16 cellular contexts compared by ENCODE assay signal in genomic region chr1:71438626-71439025, GRCh38.
DNase-seq lines count a peak whose midpoint lies in the region; FAIRE-seq and TF ChIP-seq lines count a peak whose summit lies in the region.
"Had no signal": no experiment of that assay in that cellular context is flagged by ENCODE, and none has a peak within 500 bp of the region (broad histone marks: within the 10 kb centered on the region; RNA-seq: fewer than 3 reads in every experiment).

No MANE protein-coding gene starts in this region.

- H3K36me3 ChIP-seq in HUES48 (ENCODE audit: control insufficient read depth, insufficient read depth, low read length) (no peaks in the 10 kb centered on the region), bronchial epithelial cell (ENCODE audit: control insufficient read depth, insufficient read depth, low read length) (no peaks in the 10 kb centered on the region)

- TF ChIP-seq CTCF in bronchial epithelial cell (IDR thresholded peaks at IDR 0.05; ENCODE audit: insufficient read depth, low read length, severe bottlenecking) = no peak

- peak overlapping the region; percentile 18 for H3K27ac ChIP-seq in HUES48 (ENCODE audit: low read depth, low read length)

- H3K9ac ChIP-seq in HUES48 (ENCODE audit: low read depth, low read length) = no peak overlapping the region

- H3K4me1 ChIP-seq in HUES48 (ENCODE audit: control insufficient read depth, insufficient read depth, low read length) = peaks cover 14% of the 10 kb centered on the region

- peak; percentile 62 for FAIRE-seq in bronchial epithelial cell (lab: Jason Lieb, UNC)
- FAIRE-seq: GM12891, GM19239 had no signal

- H3K4me3 ChIP-seq in HUES48 (ENCODE audit: low read depth, low read length) = no peak overlapping the region
- no peak overlapping the region for H3K4me3 ChIP-seq in bronchial epithelial cell (ENCODE audit: low read depth, low read length)

- DNase-seq in NCI-H146 (lab: John Stamatoyannopoulos, UW) (peak; percentile 35), NCI-H146 treated with DMSO at 0.1 percent for 48 hours (lab: John Stamatoyannopoulos, UW; ENCODE audit: unreplicated experiment) (no peak), bronchial epithelial cell (ENCODE audit: low read depth) (no peak), DMS53 treated with DMSO at 0.1 percent for 48 hours (lab: John Stamatoyannopoulos, UW; ENCODE audit: unreplicated experiment) (no peak), NOMO-1 treated with DMSO at 0.1 percent for 48 hours (lab: John Stamatoyannopoulos, UW; ENCODE audit: unreplicated experiment) (no peak)
- no peak for DNase-seq in stimulated activated CD4-positive, alpha-beta T cell treated with anti-CD3 and anti-CD28 coated beads, Interleukin-4, amount 100 ng/mL, for 1 hour
- DNase-seq: CD4-positive, CD25-positive, alpha-beta regulatory T cell; CD8-positive, alpha-beta memory T cell; COR-L47; DMS 273 treated with DMSO at 0.1 percent for 48 hours; DMS53; H7; KG1 had no signal

- H3K27me3 ChIP-seq in HUES48 (ENCODE audit: control insufficient read depth, insufficient read depth, low read length) = no peaks in the 10 kb centered on the region
- no peaks in the 10 kb centered on the region for H3K27me3 ChIP-seq in bronchial epithelial cell (ENCODE audit: control insufficient read depth, insufficient read depth, low read length)

- H3K9me3 ChIP-seq in HUES48 (ENCODE audit: control insufficient read depth, insufficient read depth, low read length) = no peaks in the 10 kb centered on the region
